28 cellular contexts compared by ENCODE assay signal in the genomic region with DNA sequence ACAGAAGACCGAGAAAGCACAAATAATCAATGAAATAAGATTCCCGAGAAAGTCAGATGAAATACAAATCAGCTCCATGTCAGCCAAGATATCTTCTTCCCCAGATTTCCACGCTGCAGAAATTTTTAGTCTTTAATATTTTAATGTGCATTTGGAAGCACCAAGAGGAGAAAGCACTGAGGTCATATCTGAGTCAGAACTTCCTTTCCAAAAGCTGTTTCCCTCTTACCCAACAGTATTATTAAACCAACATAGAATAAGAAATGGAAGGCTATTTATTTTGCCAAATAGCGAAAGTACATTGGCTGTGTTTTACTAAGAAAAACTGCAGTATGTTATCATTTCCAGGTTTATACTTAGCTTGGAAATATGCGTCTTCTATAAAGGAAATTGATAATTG.
DNase-seq lines count a peak whose midpoint lies in the region; ATAC-seq and TF ChIP-seq lines count a peak whose summit lies in the region.
"Had no signal": no experiment of that assay in that cellular context is flagged by ENCODE, and none has a peak within 500 bp of the region (broad histone marks: within the 10 kb centered on the region; RNA-seq: fewer than 3 reads in every experiment).

No MANE protein-coding gene starts in this region.

- no peaks in the 10 kb centered on the region for H3K79me2 ChIP-seq in mammary epithelial cell (ENCODE audit: insufficient read depth, low read length)

- no peak overlapping the region for H2AFZ ChIP-seq in mammary epithelial cell (ENCODE audit: low read depth, low read length)
- H2AFZ ChIP-seq: GM23338 had no signal

- in situ Hi-C loops in mammary epithelial cell (cut with MboI; ENCODE audit: low sequenced_read_pairs in 2 of 2): no loop called here

- H3K36me3 Mint-ChIP-seq in MCF 10A (ENCODE audit: insufficient read depth, unreplicated experiment): no peaks in the 10 kb centered on the region
- H3K36me3 Mint-ChIP-seq: activated naive CD4-positive, alpha-beta T cell treated with anti-CD3 and anti-CD28 coated beads, Interleukin-2, amount 50 U/mL, for 72 hours; naive thymus-derived CD4-positive, alpha-beta T cell; WTC11 had no signal

- no peak overlapping the region for H3K27ac ChIP-seq in mammary epithelial cell (ENCODE audit: insufficient read depth, low read depth, low read length)
- no peak overlapping the region for H3K27ac ChIP-seq in RWPE2 (ENCODE audit: poor library complexity, severe bottlenecking)
- H3K27ac ChIP-seq: gastrocnemius medialis, skin epidermis, upper lobe of left lung had no signal

- dilution Hi-C loops in mammary epithelial cell (cut with HindIII; ENCODE audit: low sequenced_read_pairs): no loop called here

- H3K4me1 Mint-ChIP-seq in MCF 10A (ENCODE audit: insufficient read depth, unreplicated experiment): peaks cover 17% of the 10 kb centered on the region
- H3K4me1 Mint-ChIP-seq: B cell; GM23338; immature natural killer cell; naive thymus-derived CD4-positive, alpha-beta T cell; WTC11 had no signal

- ATAC-seq in RWPE2 (ENCODE audit: low read depth): peak; percentile 61; the same call in 2 of the 3 replicates
- no peak for ATAC-seq in mucosa of descending colon
- ATAC-seq: activated naive CD4-positive, alpha-beta T cell treated with anti-CD3 and anti-CD28 coated beads, Interleukin-2, amount 50 U/mL, for 72 hours; gastrocnemius medialis; GM23338; HepG2; left lobe of liver; naive thymus-derived CD4-positive, alpha-beta T cell; WTC11 had no signal

- no peak overlapping the region for H3K27ac Mint-ChIP-seq in MCF 10A (ENCODE audit: low read depth, unreplicated experiment)
- H3K27ac Mint-ChIP-seq: activated naive CD4-positive, alpha-beta T cell treated with anti-CD3 and anti-CD28 coated beads, Interleukin-2, amount 50 U/mL, for 72 hours; B cell; GM23338; immature natural killer cell; naive thymus-derived CD4-positive, alpha-beta T cell; WTC11 had no signal

- no peaks in the 10 kb centered on the region for H3K27me3 Mint-ChIP-seq in MCF 10A (ENCODE audit: insufficient read depth, unreplicated experiment)
- H3K27me3 Mint-ChIP-seq: B cell; naive thymus-derived CD4-positive, alpha-beta T cell had no signal

- 85% methylated on average over 5 of the region's 5 CpGs for WGBS in mammary epithelial cell (ENCODE audit: low coverage, missing lambda C conversion rate)

- BruUV-seq in MCF 10A (replicated peaks; lab: Mats Ljungman, UMichigan) (no TSS peak), mammary epithelial cell (replicated peaks; lab: Mats Ljungman, UMichigan) (no TSS peak)

- H3K27me3 ChIP-seq in mammary epithelial cell (ENCODE audit: insufficient read depth, low read length) (no peaks in the 10 kb centered on the region), RWPE2 (ENCODE audit: insufficient read depth, poor library complexity, severe bottlenecking) (no peaks in the 10 kb centered on the region)
- H3K27me3 ChIP-seq: gastrocnemius medialis, upper lobe of left lung had no signal

- H3K36me3 ChIP-seq in mammary epithelial cell (ENCODE audit: insufficient read depth, low read length) (no peaks in the 10 kb centered on the region), RWPE2 (ENCODE audit: low read depth) (no peaks in the 10 kb centered on the region), mucosa of descending colon (ENCODE audit: low read depth) (no peaks in the 10 kb centered on the region)
- H3K36me3 ChIP-seq: gastrocnemius medialis, upper lobe of left lung had no signal

- no peak overlapping the region for H3K9ac ChIP-seq in mammary epithelial cell (ENCODE audit: insufficient read depth, low read length)

- H3K4me1 ChIP-seq in mammary epithelial cell (ENCODE audit: insufficient read depth, low read length) (no peaks in the 10 kb centered on the region), RWPE2 (ENCODE audit: insufficient read depth, poor library complexity, severe bottlenecking) (peaks cover 7% of the 10 kb centered on the region), mucosa of descending colon (ENCODE audit: low read depth) (no peaks in the 10 kb centered on the region)
- H3K4me1 ChIP-seq: gastrocnemius medialis, upper lobe of left lung had no signal

- intact Hi-C loops in MCF 10A (cut with micrococcal nuclease) (no loop called here), mammary epithelial cell (cut with micrococcal nuclease) (no loop called here), mucosa of descending colon (cut with DNase I, micrococcal nuclease) (no loop called here)

- TF ChIP-seq CTCF in MCF 10A (IDR thresholded peaks at IDR 0.05; ENCODE audit: unreplicated experiment): no peak
- no peak for TF ChIP-seq CTCF in mammary epithelial cell (conservative IDR thresholded peaks at IDR 0.05 in 1 of 2, IDR thresholded peaks at IDR 0.05 in 1 of 2; ENCODE audit: extremely low read depth in 1 of 2, insufficient read depth in 1 of 2, low read depth in 1 of 2, low read length in 2 of 2)
- TF ChIP-seq CTCF in RWPE2 (IDR thresholded peaks at IDR 0.05; ENCODE audit: poor library complexity, severe bottlenecking): no peak
- TF ChIP-seq CTCF in fibroblast of mammary gland (conservative IDR thresholded peaks at IDR 0.05; ENCODE audit: control insufficient read depth, insufficient read depth, low read depth, low read length): no peak
- TF ChIP-seq CTCF in mucosa of descending colon (IDR thresholded peaks at IDR 0.05): no peak

- H3K9me3 Mint-ChIP-seq in MCF 10A (ENCODE audit: unreplicated experiment): peaks cover 9% of the 10 kb centered on the region
- H3K9me3 Mint-ChIP-seq: GM23338 had no signal

- H3K4me3 ChIP-seq in mammary epithelial cell (replicated peaks in 1 of 3; ENCODE audit: insufficient read depth in 1 of 3, low read depth in 2 of 3, low read length in 3 of 3): no peak overlapping the region
- no peak overlapping the region for H3K4me3 ChIP-seq in RWPE2 (ENCODE audit: severe bottlenecking)
- no peak overlapping the region for H3K4me3 ChIP-seq in fibroblast of mammary gland (ENCODE audit: control insufficient read depth, low read depth, low read length)
- H3K4me3 ChIP-seq in mucosa of descending colon: no peak overlapping the region
- H3K4me3 ChIP-seq: gastrocnemius medialis, GM23338, skin epidermis, upper lobe of left lung had no signal

- peak; percentile 32 for DNase-seq in MCF 10A (ENCODE audit: unreplicated experiment)
- DNase-seq in mammary epithelial cell: no peak
- no peak for DNase-seq in RWPE2 (ENCODE audit: low spot score)
- DNase-seq in fibroblast of mammary gland (ENCODE audit: low read depth): peak; percentile 35
- no peak for DNase-seq in NCI-H2081 (lab: John Stamatoyannopoulos, UW)
- DNase-seq in mucosa of descending colon: no peak
- DNase-seq in NCI-H1436 (lab: John Stamatoyannopoulos, UW): no peak
- no peak for DNase-seq in NCI-H774 (lab: John Stamatoyannopoulos, UW)
- DNase-seq: activated CD4-positive, alpha-beta T cell treated with anti-CD3 and anti-CD28 coated beads, Interleukin-2, amount 50 U/mL, for 4 hours; aorta; cerebellar nuclear complex; gastrocnemius medialis; GF-D8; hippocampal formation; immature natural killer cell; naive thymus-derived CD4-positive, alpha-beta T cell; NCI-H1436 treated with DMSO at 0.1 percent for 48 hours; NCI-H2171; NCI-H524 treated with DMSO at 0.1 percent for 48 hours; T-helper 9 cell; upper lobe of left lung had no signal

- H4K20me1 ChIP-seq in mammary epithelial cell (ENCODE audit: insufficient read depth, low read length): no peaks in the 10 kb centered on the region

- no peak overlapping the region for H3K4me2 ChIP-seq in mammary epithelial cell (ENCODE audit: insufficient read depth, low read depth, low read length)
- H3K4me2 ChIP-seq: GM23338 had no signal

- POLR2A ChIA-PET in MCF 10A (lab: Yijun Ruan, JAX): no interaction called here

- CTCF ChIA-PET in MCF 10A (lab: Yijun Ruan, JAX) (no interaction called here), mammary epithelial cell (lab: Charles Lee; ENCODE audit: low non-redundant PET) (no interaction called here)

- no peak overlapping the region for H3K4me3 Mint-ChIP-seq in MCF 10A (ENCODE audit: unreplicated experiment)
- H3K4me3 Mint-ChIP-seq: B cell; GM23338; immature natural killer cell; naive thymus-derived CD4-positive, alpha-beta T cell; WTC11 had no signal

- H3K9me3 ChIP-seq in mammary epithelial cell (replicated peaks; ENCODE audit: insufficient read depth, low read length): peaks cover 6% of the 10 kb centered on the region
- H3K9me3 ChIP-seq in RWPE2 (ENCODE audit: severe bottlenecking): peaks cover 3% of the 10 kb centered on the region
- H3K9me3 ChIP-seq in mucosa of descending colon: peaks cover 26% of the 10 kb centered on the region
- H3K9me3 ChIP-seq: gastrocnemius medialis, upper lobe of left lung had no signal

Comparison
In these comparisons a context has a peak if more than half of its experiments do, and no peak if none do; other contexts are left out.
1. DNase-seq: peak in MCF 10A (single experiment) and fibroblast of mammary gland (single experiment); none in mammary epithelial cell (single experiment), RWPE2 (single experiment), NCI-H2081 (0 of 2), mucosa of descending colon (0 of 3), NCI-H1436 (single experiment) and NCI-H774 (single experiment).